Comparison of ENCODE assay signal across 21 cellular contexts in genomic region chr19:8080832-8081231, GRCh38. TPM values are rescaled to one million over a fixed set of nuclear protein-coding genes. Genes with fewer than 3 reads are reported as not detected.
DNase-seq lines count a peak whose midpoint lies in the region; ATAC-seq, FAIRE-seq and TF ChIP-seq lines count a peak whose summit lies in the region.
"Had no signal": no experiment of that assay in that cellular context is flagged by ENCODE, and none has a peak within 500 bp of the region (broad histone marks: within the 10 kb centered on the region; RNA-seq: fewer than 3 reads in every experiment).

No MANE protein-coding gene starts in this region.

- H3K36me3 ChIP-seq in BLaER1 (no peaks in the 10 kb centered on the region), kidney (ENCODE audit: control insufficient read depth in 1 of 2, insufficient read depth in 2 of 2, low read length in 2 of 2) (no peaks in the 10 kb centered on the region), right lobe of liver (no peaks in the 10 kb centered on the region)
- H3K36me3 ChIP-seq: HAP-1 had no signal

- intact Hi-C loops in kidney (cut with DNase I), result no loop called here
- intact Hi-C loops in right lobe of liver (cut with DNase I), result no loop called here

- TF ChIP-seq CTCF in WTC11 (IDR thresholded peaks at IDR 0.05) (no peak), kidney (IDR thresholded peaks at IDR 0.05; ENCODE audit: borderline replicate concordance, extremely low read depth, insufficient read depth) (no peak), right lobe of liver (IDR thresholded peaks at IDR 0.05) (no peak), foreskin keratinocyte (conservative IDR thresholded peaks at IDR 0.05) (no peak)

- H3K9me3 ChIP-seq in BLaER1 (no peaks in the 10 kb centered on the region), kidney (ENCODE audit: control insufficient read depth in 1 of 2, low read length in 2 of 2) (no peaks in the 10 kb centered on the region), right lobe of liver (no peaks in the 10 kb centered on the region)
- H3K9me3 ChIP-seq: A549, HAP-1 had no signal

- peaks cover 21% of the 10 kb centered on the region for H3K36me3 Mint-ChIP-seq in WTC11
- H3K36me3 Mint-ChIP-seq: CD14-positive monocyte; CD4-positive, alpha-beta memory T cell; IgD-negative memory B cell had no signal

- peak overlapping the region; percentile 27 for H3K27ac Mint-ChIP-seq in WTC11

- peaks cover 35% of the 10 kb centered on the region for H3K4me1 ChIP-seq in BLaER1
- no peaks in the 10 kb centered on the region for H3K4me1 ChIP-seq in kidney (ENCODE audit: control insufficient read depth in 1 of 2, insufficient read depth in 1 of 2, low read depth in 1 of 2, low read length in 2 of 2)
- H3K4me1 ChIP-seq in right lobe of liver, result peaks cover 0 to 4% (median 0%) of the 10 kb centered on the region in 4 donors
- H3K4me1 ChIP-seq in foreskin keratinocyte, result no peaks in the 10 kb centered on the region
- H3K4me1 ChIP-seq: A549, HAP-1 had no signal

- DNase-seq in WTC11 (ENCODE audit: low spot score), result no peak
- DNase-seq in kidney, result peak; percentile 43
- peak in 2 of 3 donors; percentile 41 to 61 for DNase-seq in right lobe of liver
- DNase-seq in foreskin keratinocyte, result no peak
- DNase-seq: AML-193; Calu3; CD4-positive, alpha-beta memory T cell; DMS 273 treated with DMSO at 0.1 percent for 48 hours; GOT3; KG1 had no signal

- H3K9me3 Mint-ChIP-seq in WTC11, result no peaks in the 10 kb centered on the region
- H3K9me3 Mint-ChIP-seq: CD4-positive, alpha-beta memory T cell; IgD-negative memory B cell had no signal

- H3K27me3 ChIP-seq in BLaER1, result no peaks in the 10 kb centered on the region
- H3K27me3 ChIP-seq in right lobe of liver, result no peaks in the 10 kb centered on the region
- no peaks in the 10 kb centered on the region for H3K27me3 ChIP-seq in foreskin keratinocyte

- H3K4me3 ChIP-seq in BLaER1 (no peak overlapping the region), kidney (ENCODE audit: low read length in 2 of 2) (no peak overlapping the region), right lobe of liver (no peak overlapping the region)
- H3K4me3 ChIP-seq: A549, HAP-1 had no signal

- ATAC-seq in WTC11 (no peak), right lobe of liver (peak; percentile 69 to 82 (median 80)), GM18519 (IDR thresholded peaks at IDR 0.05; ENCODE audit: low FRiP score, unreplicated experiment) (no peak), GM21390 (IDR thresholded peaks at IDR 0.05; ENCODE audit: unreplicated experiment) (no peak), foreskin keratinocyte (no peak)
- ATAC-seq: A549 had no signal

- no peaks in the 10 kb centered on the region for H3K27me3 Mint-ChIP-seq in WTC11 (ENCODE audit: low read depth)

- no peaks in the 10 kb centered on the region for H4K20me1 ChIP-seq in BLaER1

- 30% methylated on average over 9 of the region's 12 CpGs for WGBS in right lobe of liver (ENCODE audit: insufficient coverage, low coverage, low lambda C conversion rate, missing lambda C conversion rate)

- CTCF ChIA-PET in WTC11 (lab: Charles Lee), result no interaction called here

- POLR2A ChIA-PET in WTC11 (lab: Charles Lee), result no interaction called here

- H3K4me3 Mint-ChIP-seq in WTC11, result no peak overlapping the region
- H3K4me3 Mint-ChIP-seq: CD14-positive monocyte; CD4-positive, alpha-beta memory T cell; IgD-negative memory B cell had no signal

- peaks cover 4% of the 10 kb centered on the region; the same call in 1 of the 2 replicates for H3K4me1 Mint-ChIP-seq in WTC11
- H3K4me1 Mint-ChIP-seq: CD4-positive, alpha-beta memory T cell had no signal

- H3K9ac ChIP-seq in BLaER1 (no peak overlapping the region), kidney (ENCODE audit: low read length in 2 of 2) (no peak overlapping the region)

- 0 out of 2 replicates have a peak overlapping the region, but pooled peaks have one; percentile 41 for H3K4me2 ChIP-seq in BLaER1

- TF ChIP-seq POLR2A in right lobe of liver (IDR thresholded peaks at IDR 0.05), result no peak

- FAIRE-seq in kidney (lab: Jason Lieb, UNC), result no peak
- FAIRE-seq: A549, G401.6, GM12891 had no signal

- H3K27ac ChIP-seq in BLaER1, result no peak overlapping the region
- H3K27ac ChIP-seq in kidney (ENCODE audit: low read depth in 2 of 2, low read length in 2 of 2), result no peak overlapping the region
- H3K27ac ChIP-seq in right lobe of liver, result no peak overlapping the region
- no peak overlapping the region for H3K27ac ChIP-seq in foreskin keratinocyte
- H3K27ac ChIP-seq: 22Rv1 had no signal

TF ChIP-seq in WTC11, 78 proteins besides CTCF, POLR2A, EP300 and RAD21:
- TF ChIP-seq, protein P1, sequence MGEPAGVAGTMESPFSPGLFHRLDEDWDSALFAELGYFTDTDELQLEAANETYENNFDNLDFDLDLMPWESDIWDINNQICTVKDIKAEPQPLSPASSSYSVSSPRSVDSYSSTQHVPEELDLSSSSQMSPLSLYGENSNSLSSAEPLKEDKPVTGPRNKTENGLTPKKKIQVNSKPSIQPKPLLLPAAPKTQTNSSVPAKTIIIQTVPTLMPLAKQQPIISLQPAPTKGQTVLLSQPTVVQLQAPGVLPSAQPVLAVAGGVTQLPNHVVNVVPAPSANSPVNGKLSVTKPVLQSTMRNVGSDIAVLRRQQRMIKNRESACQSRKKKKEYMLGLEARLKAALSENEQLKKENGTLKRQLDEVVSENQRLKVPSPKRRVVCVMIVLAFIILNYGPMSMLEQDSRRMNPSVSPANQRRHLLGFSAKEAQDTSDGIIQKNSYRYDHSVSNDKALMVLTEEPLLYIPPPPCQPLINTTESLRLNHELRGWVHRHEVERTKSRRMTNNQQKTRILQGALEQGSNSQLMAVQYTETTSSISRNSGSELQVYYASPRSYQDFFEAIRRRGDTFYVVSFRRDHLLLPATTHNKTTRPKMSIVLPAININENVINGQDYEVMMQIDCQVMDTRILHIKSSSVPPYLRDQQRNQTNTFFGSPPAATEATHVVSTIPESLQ (CRISPR knock-in tag; IDR thresholded peaks at IDR 0.05), result no peak
- TF ChIP-seq ZNF512 (CRISPR knock-in tag; IDR thresholded peaks at IDR 0.05; ENCODE audit: borderline replicate concordance) (no peak), ARID4B (CRISPR knock-in tag; IDR thresholded peaks at IDR 0.05; ENCODE audit: borderline replicate concordance) (no peak), JUN (CRISPR knock-in tag; IDR thresholded peaks at IDR 0.05) (no peak), TEAD4 (CRISPR knock-in tag; IDR thresholded peaks at IDR 0.05) (no peak), CREM (CRISPR knock-in tag; IDR thresholded peaks at IDR 0.05) (no peak)

RNA-seq across cellular contexts. Expression of gene CCL25, which starts 28.3 kb away (rescaled TPM):
- total RNA-seq in WTC11 (2021), result 0.53 TPM in 1 of 3 replicates, not detected in the others
- not detected for total RNA-seq in kidney
- polyA plus RNA-seq in kidney (ENCODE audit: insufficient read depth, low read depth, low replicate concordance), result not detected
- under 1 TPM in 1 of 6 experiments, not detected in 5; 0.51 TPM for total RNA-seq in right lobe of liver
- not detected in 2 replicates for total RNA-seq in foreskin keratinocyte
- polyA plus RNA-seq in foreskin keratinocyte, result not detected in 2 replicates
- total RNA-seq: Calu3; CD4-positive, alpha-beta memory T cell had no signal
- polyA plus RNA-seq: A549; BJ; CD14-positive monocyte; CD4-positive, alpha-beta memory T cell had no signal

Comparison
In these comparisons a context has a peak if more than half of its experiments do, and no peak if none do; other contexts are left out.
1. ATAC-seq: peak in right lobe of liver (4 of 4); none in WTC11 (single experiment), GM18519 (single experiment), GM21390 (single experiment) and foreskin keratinocyte (single experiment).
2. DNase-seq: peak in kidney (single experiment) and right lobe of liver (2 of 3); none in WTC11 (single experiment) and foreskin keratinocyte (0 of 2).